Comparison of ENCODE assay signal across 9 cellular contexts in the genomic region with DNA sequence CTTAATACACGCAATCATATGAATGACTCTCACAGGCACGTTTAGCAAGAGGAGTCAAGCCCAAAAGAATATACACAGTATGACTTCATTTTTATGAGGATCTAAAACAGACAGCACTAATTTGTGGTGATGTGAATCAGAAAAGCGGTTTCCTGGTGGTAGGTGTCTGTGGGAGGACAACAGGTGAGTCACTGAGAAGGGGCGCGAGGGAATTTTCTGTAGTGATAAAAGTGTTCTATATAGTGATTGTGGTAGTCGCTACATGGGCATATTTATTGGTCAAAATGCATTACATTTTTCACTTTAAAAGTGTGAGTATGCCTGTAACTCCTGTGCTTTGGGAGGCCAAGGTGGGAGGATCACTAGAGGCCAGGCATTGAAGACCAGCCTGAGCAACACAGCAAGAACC. TPM values are rescaled to one million over a fixed set of nuclear protein-coding genes. Genes with fewer than 3 reads are reported as not detected.
A peak's percentile ranks its signal among the peaks of the same experiment; 100 is the strongest.
DNase-seq lines count a peak whose midpoint lies in the region; ATAC-seq and TF ChIP-seq lines count a peak whose summit lies in the region.
"Had no signal": no experiment of that assay in that cellular context is flagged by ENCODE, and none has a peak within 500 bp of the region (broad histone marks: within the 10 kb centered on the region; RNA-seq: fewer than 3 reads in every experiment).

No MANE protein-coding gene starts in this region.

- peak overlapping the region; percentile 24 for H3K4me3 Mint-ChIP-seq in activated T-cell treated with anti-CD3 and anti-CD28 coated beads, Interleukin-2, amount 50 U/mL, for 24 hours
- H3K4me3 Mint-ChIP-seq in stimulated activated effector memory CD8-positive, alpha-beta T cell treated with anti-CD3 and anti-CD28 coated beads, Interleukin-12 subunit alpha, Interleukin-12 subunit beta, amount 100 ng/mL, for 72 hours: no peak overlapping the region
- H3K4me3 Mint-ChIP-seq in progenitor cell of endocrine pancreas (ENCODE audit: low read depth): no peak overlapping the region
- H3K4me3 Mint-ChIP-seq: naive B cell had no signal

- H3K4me1 Mint-ChIP-seq in activated T-cell treated with anti-CD3 and anti-CD28 coated beads, Interleukin-2, amount 50 U/mL, for 24 hours (ENCODE audit: low read depth): peaks cover 32% of the 10 kb centered on the region
- H3K4me1 Mint-ChIP-seq in stimulated activated effector memory CD8-positive, alpha-beta T cell treated with anti-CD3 and anti-CD28 coated beads, Interleukin-12 subunit alpha, Interleukin-12 subunit beta, amount 100 ng/mL, for 72 hours: peaks cover 16% of the 10 kb centered on the region
- no peaks in the 10 kb centered on the region for H3K4me1 Mint-ChIP-seq in progenitor cell of endocrine pancreas (ENCODE audit: low read depth)
- H3K4me1 Mint-ChIP-seq: naive B cell had no signal

- DNase-seq in activated T-cell treated with anti-CD3 and anti-CD28 coated beads for 24 hours (ENCODE audit: low read depth): peak; percentile 57
- no peak for DNase-seq in activated T-cell treated with anti-CD3 and anti-CD28 coated beads, Interleukin-2, amount 50 U/mL, for 1 hour
- DNase-seq in activated T-cell treated with anti-CD3 and anti-CD28 coated beads, Interleukin-2, amount 50 U/mL, for 24 hours: peak; percentile 56
- DNase-seq in epithelial cell of prostate (ENCODE audit: low read depth, low spot score): peak; percentile 77
- peak; percentile 17 to 63 for DNase-seq in stimulated activated effector memory CD8-positive, alpha-beta T cell treated with anti-CD3 and anti-CD28 coated beads, Interleukin-12 subunit alpha, Interleukin-12 subunit beta, amount 100 ng/mL, for 72 hours (ENCODE audit: low spot score in 2 of 2)
- no peak for DNase-seq in ureter (ENCODE audit: low spot score)
- no peak for DNase-seq in progenitor cell of endocrine pancreas (ENCODE audit: low spot score, unreplicated experiment)
- DNase-seq: naive B cell had no signal

- TF ChIP-seq CTCF in progenitor cell of endocrine pancreas (IDR thresholded peaks at IDR 0.05; ENCODE audit: unreplicated experiment): no peak

- peak overlapping the region; percentile 14 for H3K27ac ChIP-seq in epithelial cell of prostate

- peak; percentile 96 for ATAC-seq in stimulated activated effector memory CD8-positive, alpha-beta T cell treated with anti-CD3 and anti-CD28 coated beads, Interleukin-12 subunit alpha, Interleukin-12 subunit beta, amount 100 ng/mL, for 72 hours
- ATAC-seq in HG02610 (IDR thresholded peaks at IDR 0.05; ENCODE audit: unreplicated experiment): no peak

- H3K36me3 Mint-ChIP-seq in activated T-cell treated with anti-CD3 and anti-CD28 coated beads, Interleukin-2, amount 50 U/mL, for 24 hours (ENCODE audit: low read depth): no peaks in the 10 kb centered on the region
- no peaks in the 10 kb centered on the region for H3K36me3 Mint-ChIP-seq in stimulated activated effector memory CD8-positive, alpha-beta T cell treated with anti-CD3 and anti-CD28 coated beads, Interleukin-12 subunit alpha, Interleukin-12 subunit beta, amount 100 ng/mL, for 72 hours
- H3K36me3 Mint-ChIP-seq in progenitor cell of endocrine pancreas (ENCODE audit: insufficient read depth): no peaks in the 10 kb centered on the region
- H3K36me3 Mint-ChIP-seq: naive B cell had no signal

- H3K9me3 Mint-ChIP-seq in activated T-cell treated with anti-CD3 and anti-CD28 coated beads, Interleukin-2, amount 50 U/mL, for 24 hours: no peaks in the 10 kb centered on the region
- H3K9me3 Mint-ChIP-seq in stimulated activated effector memory CD8-positive, alpha-beta T cell treated with anti-CD3 and anti-CD28 coated beads, Interleukin-12 subunit alpha, Interleukin-12 subunit beta, amount 100 ng/mL, for 72 hours: no peaks in the 10 kb centered on the region
- no peaks in the 10 kb centered on the region for H3K9me3 Mint-ChIP-seq in progenitor cell of endocrine pancreas (ENCODE audit: low read depth)

- H3K27ac Mint-ChIP-seq in activated T-cell treated with anti-CD3 and anti-CD28 coated beads, Interleukin-2, amount 50 U/mL, for 24 hours: peak overlapping the region; percentile 90
- H3K27ac Mint-ChIP-seq in stimulated activated effector memory CD8-positive, alpha-beta T cell treated with anti-CD3 and anti-CD28 coated beads, Interleukin-12 subunit alpha, Interleukin-12 subunit beta, amount 100 ng/mL, for 72 hours: peak overlapping the region; percentile 20
- no peak overlapping the region for H3K27ac Mint-ChIP-seq in progenitor cell of endocrine pancreas
- H3K27ac Mint-ChIP-seq: naive B cell had no signal

- peaks cover 5% of the 10 kb centered on the region for H3K27me3 Mint-ChIP-seq in activated T-cell treated with anti-CD3 and anti-CD28 coated beads, Interleukin-2, amount 50 U/mL, for 24 hours
- H3K27me3 Mint-ChIP-seq in progenitor cell of endocrine pancreas: no peaks in the 10 kb centered on the region

RNA-seq across cellular contexts. Expression of a gene that starts 7.6 kb away (rescaled TPM):
- 109 TPM for total RNA-seq in ureter
- 92.5 and 94.4 TPM in 2 replicates for total RNA-seq in progenitor cell of endocrine pancreas

Comparison
In these comparisons a context has a peak if more than half of its experiments do, and no peak if none do; other contexts are left out.
1. DNase-seq: peak in activated T-cell treated with anti-CD3 and anti-CD28 coated beads for 24 hours (single experiment), activated T-cell treated with anti-CD3 and anti-CD28 coated beads, Interleukin-2, amount 50 U/mL, for 24 hours (single experiment), epithelial cell of prostate (single experiment) and stimulated activated effector memory CD8-positive, alpha-beta T cell treated with anti-CD3 and anti-CD28 coated beads, Interleukin-12 subunit alpha, Interleukin-12 subunit beta, amount 100 ng/mL, for 72 hours (2 of 2); none in activated T-cell treated with anti-CD3 and anti-CD28 coated beads, Interleukin-2, amount 50 U/mL, for 1 hour (single experiment), ureter (single experiment) and progenitor cell of endocrine pancreas (single experiment).